1 cellular context compared by ENCODE assay signal in the genomic region with DNA sequence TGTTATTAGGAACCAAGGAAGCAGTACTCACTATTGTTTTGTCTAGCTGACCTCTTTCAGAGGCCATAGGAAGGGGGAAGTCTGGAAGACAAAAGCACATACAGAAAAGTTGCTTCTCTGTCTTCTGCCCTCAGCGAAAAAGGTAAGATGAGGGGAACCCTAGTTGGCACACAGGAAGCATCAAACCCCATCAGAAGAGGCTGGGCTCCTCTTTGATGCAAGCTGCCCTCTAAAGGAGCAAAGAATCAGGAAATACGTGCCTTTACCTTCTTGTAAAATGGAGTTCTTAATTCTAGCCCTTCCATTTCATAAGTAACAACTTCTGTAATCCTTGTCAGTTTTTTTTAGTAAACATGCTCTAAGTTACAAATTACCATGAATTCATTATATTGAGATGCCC.
TF ChIP-seq lines count a peak whose summit lies in the region.

No MANE protein-coding gene starts in this region.

TF ChIP-seq in SK-N-SH, 30 proteins besides CTCF, POLR2A, EP300 and RAD21:
- TF ChIP-seq, protein P1, sequence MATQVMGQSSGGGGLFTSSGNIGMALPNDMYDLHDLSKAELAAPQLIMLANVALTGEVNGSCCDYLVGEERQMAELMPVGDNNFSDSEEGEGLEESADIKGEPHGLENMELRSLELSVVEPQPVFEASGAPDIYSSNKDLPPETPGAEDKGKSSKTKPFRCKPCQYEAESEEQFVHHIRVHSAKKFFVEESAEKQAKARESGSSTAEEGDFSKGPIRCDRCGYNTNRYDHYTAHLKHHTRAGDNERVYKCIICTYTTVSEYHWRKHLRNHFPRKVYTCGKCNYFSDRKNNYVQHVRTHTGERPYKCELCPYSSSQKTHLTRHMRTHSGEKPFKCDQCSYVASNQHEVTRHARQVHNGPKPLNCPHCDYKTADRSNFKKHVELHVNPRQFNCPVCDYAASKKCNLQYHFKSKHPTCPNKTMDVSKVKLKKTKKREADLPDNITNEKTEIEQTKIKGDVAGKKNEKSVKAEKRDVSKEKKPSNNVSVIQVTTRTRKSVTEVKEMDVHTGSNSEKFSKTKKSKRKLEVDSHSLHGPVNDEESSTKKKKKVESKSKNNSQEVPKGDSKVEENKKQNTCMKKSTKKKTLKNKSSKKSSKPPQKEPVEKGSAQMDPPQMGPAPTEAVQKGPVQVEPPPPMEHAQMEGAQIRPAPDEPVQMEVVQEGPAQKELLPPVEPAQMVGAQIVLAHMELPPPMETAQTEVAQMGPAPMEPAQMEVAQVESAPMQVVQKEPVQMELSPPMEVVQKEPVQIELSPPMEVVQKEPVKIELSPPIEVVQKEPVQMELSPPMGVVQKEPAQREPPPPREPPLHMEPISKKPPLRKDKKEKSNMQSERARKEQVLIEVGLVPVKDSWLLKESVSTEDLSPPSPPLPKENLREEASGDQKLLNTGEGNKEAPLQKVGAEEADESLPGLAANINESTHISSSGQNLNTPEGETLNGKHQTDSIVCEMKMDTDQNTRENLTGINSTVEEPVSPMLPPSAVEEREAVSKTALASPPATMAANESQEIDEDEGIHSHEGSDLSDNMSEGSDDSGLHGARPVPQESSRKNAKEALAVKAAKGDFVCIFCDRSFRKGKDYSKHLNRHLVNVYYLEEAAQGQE (IDR thresholded peaks at IDR 0.05; ENCODE audit: low read depth, low read length), result no peak
- TF ChIP-seq, protein P2, sequence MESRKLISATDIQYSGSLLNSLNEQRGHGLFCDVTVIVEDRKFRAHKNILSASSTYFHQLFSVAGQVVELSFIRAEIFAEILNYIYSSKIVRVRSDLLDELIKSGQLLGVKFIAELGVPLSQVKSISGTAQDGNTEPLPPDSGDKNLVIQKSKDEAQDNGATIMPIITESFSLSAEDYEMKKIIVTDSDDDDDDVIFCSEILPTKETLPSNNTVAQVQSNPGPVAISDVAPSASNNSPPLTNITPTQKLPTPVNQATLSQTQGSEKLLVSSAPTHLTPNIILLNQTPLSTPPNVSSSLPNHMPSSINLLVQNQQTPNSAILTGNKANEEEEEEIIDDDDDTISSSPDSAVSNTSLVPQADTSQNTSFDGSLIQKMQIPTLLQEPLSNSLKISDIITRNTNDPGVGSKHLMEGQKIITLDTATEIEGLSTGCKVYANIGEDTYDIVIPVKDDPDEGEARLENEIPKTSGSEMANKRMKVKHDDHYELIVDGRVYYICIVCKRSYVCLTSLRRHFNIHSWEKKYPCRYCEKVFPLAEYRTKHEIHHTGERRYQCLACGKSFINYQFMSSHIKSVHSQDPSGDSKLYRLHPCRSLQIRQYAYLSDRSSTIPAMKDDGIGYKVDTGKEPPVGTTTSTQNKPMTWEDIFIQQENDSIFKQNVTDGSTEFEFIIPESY (IDR thresholded peaks at IDR 0.05; ENCODE audit: borderline replicate concordance, low read depth), result no peak
- TF ChIP-seq NFIC (IDR thresholded peaks at IDR 0.05; ENCODE audit: borderline replicate concordance), result no peak
- TF ChIP-seq, protein P3, sequence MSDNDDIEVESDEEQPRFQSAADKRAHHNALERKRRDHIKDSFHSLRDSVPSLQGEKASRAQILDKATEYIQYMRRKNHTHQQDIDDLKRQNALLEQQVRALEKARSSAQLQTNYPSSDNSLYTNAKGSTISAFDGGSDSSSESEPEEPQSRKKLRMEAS (IDR thresholded peaks at IDR 0.05; ENCODE audit: low read depth), result no peak
- no peak for TF ChIP-seq GABPA (IDR thresholded peaks at IDR 0.05; ENCODE audit: low read depth)
- no peak for TF ChIP-seq JUND (IDR thresholded peaks at IDR 0.05)
- TF ChIP-seq MEF2A (IDR thresholded peaks at IDR 0.05; ENCODE audit: borderline replicate concordance, low read depth), result no peak
- TF ChIP-seq FOSL2 (IDR thresholded peaks at IDR 0.05; ENCODE audit: borderline replicate concordance, low read depth), result no peak
- no peak for TF ChIP-seq FOXM1 (IDR thresholded peaks at IDR 0.05; ENCODE audit: low read depth)
- no peak for TF ChIP-seq GATA2 (CRISPR knock-in tag; IDR thresholded peaks at IDR 0.05)
- no peak for TF ChIP-seq SIN3A (IDR thresholded peaks at IDR 0.05; ENCODE audit: borderline replicate concordance, low read depth, low read length)
- no peak for TF ChIP-seq EZH2phosphoT487 (IDR thresholded peaks at IDR 0.05; ENCODE audit: borderline replicate concordance, low read depth)
TF ChIP-seq in SK-N-SH: peak in this region for 0.
